In genomic region chr17:69882281-69882680, GRCh38 we compare ENCODE assay signal across 2 cellular contexts.
TF ChIP-seq lines count a peak whose summit lies in the region.

No MANE protein-coding gene starts in this region.

TF ChIP-seq in SK-N-SH, 30 proteins besides CTCF, POLR2A, EP300 and RAD21 (continued from another document):
- TF ChIP-seq, protein P1, sequence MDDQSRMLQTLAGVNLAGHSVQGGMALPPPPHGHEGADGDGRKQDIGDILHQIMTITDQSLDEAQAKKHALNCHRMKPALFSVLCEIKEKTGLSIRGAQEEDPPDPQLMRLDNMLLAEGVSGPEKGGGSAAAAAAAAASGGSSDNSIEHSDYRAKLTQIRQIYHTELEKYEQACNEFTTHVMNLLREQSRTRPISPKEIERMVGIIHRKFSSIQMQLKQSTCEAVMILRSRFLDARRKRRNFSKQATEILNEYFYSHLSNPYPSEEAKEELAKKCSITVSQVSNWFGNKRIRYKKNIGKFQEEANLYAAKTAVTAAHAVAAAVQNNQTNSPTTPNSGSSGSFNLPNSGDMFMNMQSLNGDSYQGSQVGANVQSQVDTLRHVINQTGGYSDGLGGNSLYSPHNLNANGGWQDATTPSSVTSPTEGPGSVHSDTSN (IDR thresholded peaks at IDR 0.05), result peak; percentile 60; the same call in 1 of the 2 replicates
- TF ChIP-seq TAF1 (IDR thresholded peaks at IDR 0.05; ENCODE audit: borderline replicate concordance, low read depth, low read length) (no peak), FOSL2 (IDR thresholded peaks at IDR 0.05; ENCODE audit: borderline replicate concordance, low read depth) (peak; percentile 3; the same call in 1 of the 2 replicates)
TF ChIP-seq in SK-N-SH: peak in this region for 3.

TF ChIP-seq in K562, 482 proteins besides CTCF, POLR2A, EP300 and RAD21 (continued from another document):
- TF ChIP-seq, protein P2, sequence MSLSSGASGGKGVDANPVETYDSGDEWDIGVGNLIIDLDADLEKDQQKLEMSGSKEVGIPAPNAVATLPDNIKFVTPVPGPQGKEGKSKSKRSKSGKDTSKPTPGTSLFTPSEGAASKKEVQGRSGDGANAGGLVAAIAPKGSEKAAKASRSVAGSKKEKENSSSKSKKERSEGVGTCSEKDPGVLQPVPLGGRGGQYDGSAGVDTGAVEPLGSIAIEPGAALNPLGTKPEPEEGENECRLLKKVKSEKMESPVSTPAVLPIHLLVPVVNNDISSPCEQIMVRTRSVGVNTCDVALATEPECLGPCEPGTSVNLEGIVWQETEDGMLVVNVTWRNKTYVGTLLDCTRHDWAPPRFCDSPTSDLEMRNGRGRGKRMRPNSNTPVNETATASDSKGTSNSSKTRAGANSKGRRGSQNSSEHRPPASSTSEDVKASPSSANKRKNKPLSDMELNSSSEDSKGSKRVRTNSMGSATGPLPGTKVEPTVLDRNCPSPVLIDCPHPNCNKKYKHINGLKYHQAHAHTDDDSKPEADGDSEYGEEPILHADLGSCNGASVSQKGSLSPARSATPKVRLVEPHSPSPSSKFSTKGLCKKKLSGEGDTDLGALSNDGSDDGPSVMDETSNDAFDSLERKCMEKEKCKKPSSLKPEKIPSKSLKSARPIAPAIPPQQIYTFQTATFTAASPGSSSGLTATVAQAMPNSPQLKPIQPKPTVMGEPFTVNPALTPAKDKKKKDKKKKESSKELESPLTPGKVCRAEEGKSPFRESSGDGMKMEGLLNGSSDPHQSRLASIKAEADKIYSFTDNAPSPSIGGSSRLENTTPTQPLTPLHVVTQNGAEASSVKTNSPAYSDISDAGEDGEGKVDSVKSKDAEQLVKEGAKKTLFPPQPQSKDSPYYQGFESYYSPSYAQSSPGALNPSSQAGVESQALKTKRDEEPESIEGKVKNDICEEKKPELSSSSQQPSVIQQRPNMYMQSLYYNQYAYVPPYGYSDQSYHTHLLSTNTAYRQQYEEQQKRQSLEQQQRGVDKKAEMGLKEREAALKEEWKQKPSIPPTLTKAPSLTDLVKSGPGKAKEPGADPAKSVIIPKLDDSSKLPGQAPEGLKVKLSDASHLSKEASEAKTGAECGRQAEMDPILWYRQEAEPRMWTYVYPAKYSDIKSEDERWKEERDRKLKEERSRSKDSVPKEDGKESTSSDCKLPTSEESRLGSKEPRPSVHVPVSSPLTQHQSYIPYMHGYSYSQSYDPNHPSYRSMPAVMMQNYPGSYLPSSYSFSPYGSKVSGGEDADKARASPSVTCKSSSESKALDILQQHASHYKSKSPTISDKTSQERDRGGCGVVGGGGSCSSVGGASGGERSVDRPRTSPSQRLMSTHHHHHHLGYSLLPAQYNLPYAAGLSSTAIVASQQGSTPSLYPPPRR (CRISPR knock-in tag; IDR thresholded peaks at IDR 0.05; ENCODE audit: borderline replicate concordance), result no peak
- TF ChIP-seq ARID1B (IDR thresholded peaks at IDR 0.05) (peak; percentile 55; the same call in 1 of the 2 replicates), PKNOX1 (IDR thresholded peaks at IDR 0.05) (peak; percentile 63), ETS1 (conservative IDR thresholded peaks at IDR 0.05; ENCODE audit: control insufficient read depth, low read depth, low read length) (no peak), ZNF140 (CRISPR knock-in tag; IDR thresholded peaks at IDR 0.05) (no peak), NONO (IDR thresholded peaks at IDR 0.05; ENCODE audit: low read depth in 2 of 2, low read length in 1 of 2) (no peak), MEF2A (IDR thresholded peaks at IDR 0.05; ENCODE audit: control insufficient read depth, low read depth, low read length) (peak; percentile 80), PBX2 (CRISPR knock-in tag; IDR thresholded peaks at IDR 0.05; ENCODE audit: low read depth) (no peak), PBX2 (tag; conservative IDR thresholded peaks at IDR 0.05; ENCODE audit: low read depth) (peak; percentile 83), PREB (CRISPR knock-in tag; IDR thresholded peaks at IDR 0.05) (no peak), WHSC1 (IDR thresholded peaks at IDR 0.05; ENCODE audit: low read length) (no peak), NBN (IDR thresholded peaks at IDR 0.05; ENCODE audit: low read depth) (no peak), CBFA2T3 (IDR thresholded peaks at IDR 0.05) (peak; percentile 46), TAL1 (IDR thresholded peaks at IDR 0.05) (0 out of 2 replicates have a peak, but pooled peaks have one; percentile 32), FOXK2 (conservative IDR thresholded peaks at IDR 0.05 in 1 of 2, IDR thresholded peaks at IDR 0.05 in 1 of 2; ENCODE audit: low read depth in 2 of 2) (no peak), MTA3 (IDR thresholded peaks at IDR 0.05; ENCODE audit: borderline replicate concordance) (no peak), MEIS2 (IDR thresholded peaks at IDR 0.05; ENCODE audit: partially characterized antibody) (peak; percentile 83), C11orf30 (IDR thresholded peaks at IDR 0.05; ENCODE audit: low read depth) (no peak), NRF1 (conservative IDR thresholded peaks at IDR 0.05 in 1 of 2, IDR thresholded peaks at IDR 0.05 in 1 of 2) (no peak), SPI1 (IDR thresholded peaks at IDR 0.05; ENCODE audit: borderline replicate concordance, low read depth, low read length) (no peak), ERF (CRISPR knock-in tag; IDR thresholded peaks at IDR 0.05) (no peak), BRD4 (IDR thresholded peaks at IDR 0.05) (no peak), MEF2D (tag; conservative IDR thresholded peaks at IDR 0.05; ENCODE audit: low read depth) (peak; percentile 69), LEF1 (IDR thresholded peaks at IDR 0.05) (no peak), TEAD4 (IDR thresholded peaks at IDR 0.05; ENCODE audit: low read length) (peak; percentile 34; the same call in 1 of the 2 replicates), TEAD4 (CRISPR knock-in tag; IDR thresholded peaks at IDR 0.05; ENCODE audit: borderline replicate concordance) (no peak), MTA1 (IDR thresholded peaks at IDR 0.05; ENCODE audit: borderline replicate concordance) (no peak), FOXA1 (IDR thresholded peaks at IDR 0.05; ENCODE audit: borderline replicate concordance) (no peak), ZNF431 (CRISPR knock-in tag; IDR thresholded peaks at IDR 0.05) (no peak)
